ENCODE assay signal across 24 cellular contexts in the genomic region with DNA sequence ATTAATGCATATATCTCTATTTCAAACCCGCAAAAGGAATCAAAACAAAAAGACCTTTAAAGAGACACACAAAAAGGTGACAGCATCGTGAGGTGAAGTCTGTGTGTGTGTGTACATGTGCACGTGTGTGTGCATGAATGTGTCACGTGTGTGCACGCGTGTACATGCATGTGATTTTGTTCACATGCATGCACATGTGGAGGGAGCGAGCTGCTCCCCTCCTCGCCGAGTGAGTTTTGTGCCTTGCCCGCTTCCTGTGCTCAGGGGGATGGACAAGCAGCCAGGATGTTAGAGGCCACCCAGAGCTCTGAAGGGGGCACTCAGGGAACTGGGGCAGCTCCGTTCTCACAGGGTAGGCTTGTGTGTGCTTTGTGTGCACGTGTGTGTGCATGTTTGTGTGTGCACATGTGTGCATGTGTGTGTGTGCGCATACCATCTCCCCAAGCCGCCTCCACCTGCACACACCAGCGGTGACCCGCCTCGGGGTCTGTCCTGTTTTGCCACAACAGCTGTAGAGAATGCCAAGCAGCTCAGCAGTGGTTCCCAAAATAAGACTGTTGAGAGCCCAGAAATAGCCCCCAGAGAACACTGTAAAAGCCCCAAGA.
DNase-seq lines count a peak whose midpoint lies in the region; ATAC-seq and TF ChIP-seq lines count a peak whose summit lies in the region.
"Had no signal": no experiment of that assay in that cellular context is flagged by ENCODE, and none has a peak within 500 bp of the region (broad histone marks: within the 10 kb centered on the region; RNA-seq: fewer than 3 reads in every experiment).

No MANE protein-coding gene starts in this region.

- peaks cover 8% of the 10 kb centered on the region for H3K9me3 Mint-ChIP-seq in progenitor cell of endocrine pancreas (ENCODE audit: low read depth)
- peaks cover 19% of the 10 kb centered on the region for H3K9me3 Mint-ChIP-seq in nephron progenitor cell
- H3K9me3 Mint-ChIP-seq in activated naive CD8-positive, alpha-beta T cell treated with anti-CD3 and anti-CD28 coated beads for 36 hours = peaks cover 6% of the 10 kb centered on the region

- POLR2A ChIA-PET in RWPE1 (lab: Yijun Ruan, JAX; ENCODE audit: low non-redundant PET) = no interaction called here

- H3K4me1 Mint-ChIP-seq in progenitor cell of endocrine pancreas (ENCODE audit: low read depth) (peaks cover 5% of the 10 kb centered on the region), nephron progenitor cell (peaks cover 23% of the 10 kb centered on the region)
- no peaks in the 10 kb centered on the region for H3K4me1 Mint-ChIP-seq in activated naive CD8-positive, alpha-beta T cell treated with anti-CD3 and anti-CD28 coated beads for 36 hours
- H3K4me1 Mint-ChIP-seq: activated CD4-positive, alpha-beta memory T cell treated with anti-CD3 and anti-CD28 coated beads, Interleukin-2, amount 10 ng/mL, durations not matched to agents 7 days and 5 days; activated naive CD8-positive, alpha-beta T cell treated with anti-CD3 and anti-CD28 coated beads, Interleukin-2, amount 10 ng/mL, durations not matched to agents 7 days and 5 days; central memory CD8-positive, alpha-beta T cell; natural killer cell; stimulated activated naive B cell treated with anti-CD40 and anti-IgM and Interleukin-4, amounts not matched to agents 10 μg/mL and 1 μg/mL and 100 μg/mL, for 72 hours had no signal

- H3K4me3 Mint-ChIP-seq in progenitor cell of endocrine pancreas (ENCODE audit: low read depth) (no peak overlapping the region), nephron progenitor cell (no peak overlapping the region)
- no peak overlapping the region for H3K4me3 Mint-ChIP-seq in activated naive CD8-positive, alpha-beta T cell treated with anti-CD3 and anti-CD28 coated beads for 36 hours
- H3K4me3 Mint-ChIP-seq: activated CD4-positive, alpha-beta memory T cell treated with anti-CD3 and anti-CD28 coated beads, Interleukin-2, amount 10 ng/mL, durations not matched to agents 7 days and 5 days; activated naive CD8-positive, alpha-beta T cell treated with anti-CD3 and anti-CD28 coated beads, Interleukin-2, amount 10 ng/mL, durations not matched to agents 7 days and 5 days; central memory CD8-positive, alpha-beta T cell; natural killer cell; stimulated activated naive B cell treated with anti-CD40 and anti-IgM and Interleukin-4, amounts not matched to agents 10 μg/mL and 1 μg/mL and 100 μg/mL, for 72 hours; T-helper 1 cell treated with Interleukin-12 subunit alpha and Interleukin-12 subunit beta and Interleukin-4 antibody, amounts not matched to agents 30 μg/mL and 1 μg/mL, for 36 hours had no signal

- intact Hi-C loops in testis (cut with DNase I; ENCODE audit: low total_unique reads) = no loop called here

- H3K27ac ChIP-seq in RWPE1 (peak overlapping the region; percentile 47), testis (no peak overlapping the region)
- H3K27ac ChIP-seq: 22Rv1, ovary, suprapubic skin had no signal

- TF ChIP-seq CTCF in RWPE1 (conservative IDR thresholded peaks at IDR 0.05; ENCODE audit: low read depth) (no peak), progenitor cell of endocrine pancreas (IDR thresholded peaks at IDR 0.05; ENCODE audit: unreplicated experiment) (no peak), nephron progenitor cell (IDR thresholded peaks at IDR 0.05) (no peak), testis (IDR thresholded peaks at IDR 0.05) (no peak)

- no peaks in the 10 kb centered on the region for H3K9me3 ChIP-seq in testis
- H3K9me3 ChIP-seq: ovary, suprapubic skin had no signal

- H3K27ac Mint-ChIP-seq in progenitor cell of endocrine pancreas = peak overlapping the region; percentile 27
- H3K27ac Mint-ChIP-seq in nephron progenitor cell = no peak overlapping the region
- H3K27ac Mint-ChIP-seq in activated naive CD8-positive, alpha-beta T cell treated with anti-CD3 and anti-CD28 coated beads for 36 hours = no peak overlapping the region
- H3K27ac Mint-ChIP-seq: activated CD4-positive, alpha-beta memory T cell treated with anti-CD3 and anti-CD28 coated beads, Interleukin-2, amount 10 ng/mL, durations not matched to agents 7 days and 5 days; activated naive CD8-positive, alpha-beta T cell treated with anti-CD3 and anti-CD28 coated beads, Interleukin-2, amount 10 ng/mL, durations not matched to agents 7 days and 5 days; natural killer cell; stimulated activated naive B cell treated with anti-CD40 and anti-IgM and Interleukin-4, amounts not matched to agents 10 μg/mL and 1 μg/mL and 100 μg/mL, for 72 hours; T-helper 1 cell treated with Interleukin-12 subunit alpha and Interleukin-12 subunit beta and Interleukin-4 antibody, amounts not matched to agents 30 μg/mL and 1 μg/mL, for 36 hours had no signal

- no peaks in the 10 kb centered on the region for H3K27me3 ChIP-seq in testis
- H3K27me3 ChIP-seq: ovary, suprapubic skin had no signal

- peak; percentile 44 for DNase-seq in DMS53 (lab: John Stamatoyannopoulos, UW)
- no peak for DNase-seq in DMS53 treated with DMSO at 0.1 percent for 48 hours (lab: John Stamatoyannopoulos, UW; ENCODE audit: unreplicated experiment)
- DNase-seq in RWPE1 (ENCODE audit: low spot score) = no peak
- DNase-seq in progenitor cell of endocrine pancreas (ENCODE audit: low spot score, unreplicated experiment) = no peak
- DNase-seq in nephron progenitor cell = no peak
- DNase-seq in testis = no peak
- DNase-seq in activated naive CD8-positive, alpha-beta T cell treated with anti-CD3 and anti-CD28 coated beads for 36 hours = no peak
- DNase-seq: activated CD4-positive, alpha-beta memory T cell treated with anti-CD3 and anti-CD28 coated beads, Interleukin-2, amount 10 ng/mL, durations not matched to agents 7 days and 5 days; activated CD4-positive, CD25-positive, alpha-beta regulatory T cell treated with anti-CD3 and anti-CD28 coated beads, Interleukin-2, amount 50 U/mL, for 72 hours; activated naive CD8-positive, alpha-beta T cell treated with anti-CD3 and anti-CD28 coated beads, Interleukin-2, amount 10 ng/mL, durations not matched to agents 7 days and 5 days; GF-D8; islet precursor cell; midbrain; natural killer cell; NCI-H1694; ovary; stimulated activated CD4-positive, alpha-beta T cell treated with anti-CD3 and anti-CD28 coated beads, Interleukin-4, amount 100 ng/mL, for 1 hour; stimulated activated naive B cell treated with anti-CD40 and anti-IgM and Interleukin-4, amounts not matched to agents 10 μg/mL and 1 μg/mL and 100 μg/mL, for 72 hours had no signal

- H3K36me3 Mint-ChIP-seq in progenitor cell of endocrine pancreas (ENCODE audit: insufficient read depth) = peaks cover 3% of the 10 kb centered on the region
- no peaks in the 10 kb centered on the region for H3K36me3 Mint-ChIP-seq in nephron progenitor cell (ENCODE audit: low read depth)
- H3K36me3 Mint-ChIP-seq in activated naive CD8-positive, alpha-beta T cell treated with anti-CD3 and anti-CD28 coated beads for 36 hours = no peaks in the 10 kb centered on the region
- H3K36me3 Mint-ChIP-seq: activated naive CD8-positive, alpha-beta T cell treated with anti-CD3 and anti-CD28 coated beads, Interleukin-2, amount 10 ng/mL, durations not matched to agents 7 days and 5 days; natural killer cell had no signal

- ATAC-seq in esophagus mucosa = peak; percentile 2
- ATAC-seq: natural killer cell had no signal

- TF ChIP-seq POLR2A in testis (IDR thresholded peaks at IDR 0.05) = no peak

- no peaks in the 10 kb centered on the region for H3K36me3 ChIP-seq in testis (ENCODE audit: low read depth, missing control alignments)
- H3K36me3 ChIP-seq: HAP-1, ovary, suprapubic skin had no signal

- H3K4me1 ChIP-seq in testis = no peaks in the 10 kb centered on the region
- H3K4me1 ChIP-seq: HAP-1 had no signal

- WGBS in testis, 2 donors = 66 to 67% methylated on average over 14 to 17 of the region's 17 CpGs

- peaks cover under 1% of the 10 kb centered on the region for H3K27me3 Mint-ChIP-seq in progenitor cell of endocrine pancreas
- H3K27me3 Mint-ChIP-seq in nephron progenitor cell (ENCODE audit: low read depth, poor library complexity) = peaks cover 8% of the 10 kb centered on the region
- H3K27me3 Mint-ChIP-seq in activated naive CD8-positive, alpha-beta T cell treated with anti-CD3 and anti-CD28 coated beads for 36 hours = no peaks in the 10 kb centered on the region
- H3K27me3 Mint-ChIP-seq: activated CD4-positive, alpha-beta memory T cell treated with anti-CD3 and anti-CD28 coated beads, Interleukin-2, amount 10 ng/mL, durations not matched to agents 7 days and 5 days; activated naive CD8-positive, alpha-beta T cell treated with anti-CD3 and anti-CD28 coated beads, Interleukin-2, amount 10 ng/mL, durations not matched to agents 7 days and 5 days; stimulated activated naive B cell treated with anti-CD40 and anti-IgM and Interleukin-4, amounts not matched to agents 10 μg/mL and 1 μg/mL and 100 μg/mL, for 72 hours had no signal

- H3K4me3 ChIP-seq in testis = no peak overlapping the region
- H3K4me3 ChIP-seq: HAP-1, ovary, suprapubic skin had no signal

- CTCF ChIA-PET in RWPE1 (lab: Yijun Ruan, JAX) = interaction anchor here (0.6 kb wide), 1 partner anchor 212 kb away, joined by 3 read pairs; no protein-coding TSS in a partner anchor
